8 cellular contexts compared by ENCODE assay signal in the genomic region with DNA sequence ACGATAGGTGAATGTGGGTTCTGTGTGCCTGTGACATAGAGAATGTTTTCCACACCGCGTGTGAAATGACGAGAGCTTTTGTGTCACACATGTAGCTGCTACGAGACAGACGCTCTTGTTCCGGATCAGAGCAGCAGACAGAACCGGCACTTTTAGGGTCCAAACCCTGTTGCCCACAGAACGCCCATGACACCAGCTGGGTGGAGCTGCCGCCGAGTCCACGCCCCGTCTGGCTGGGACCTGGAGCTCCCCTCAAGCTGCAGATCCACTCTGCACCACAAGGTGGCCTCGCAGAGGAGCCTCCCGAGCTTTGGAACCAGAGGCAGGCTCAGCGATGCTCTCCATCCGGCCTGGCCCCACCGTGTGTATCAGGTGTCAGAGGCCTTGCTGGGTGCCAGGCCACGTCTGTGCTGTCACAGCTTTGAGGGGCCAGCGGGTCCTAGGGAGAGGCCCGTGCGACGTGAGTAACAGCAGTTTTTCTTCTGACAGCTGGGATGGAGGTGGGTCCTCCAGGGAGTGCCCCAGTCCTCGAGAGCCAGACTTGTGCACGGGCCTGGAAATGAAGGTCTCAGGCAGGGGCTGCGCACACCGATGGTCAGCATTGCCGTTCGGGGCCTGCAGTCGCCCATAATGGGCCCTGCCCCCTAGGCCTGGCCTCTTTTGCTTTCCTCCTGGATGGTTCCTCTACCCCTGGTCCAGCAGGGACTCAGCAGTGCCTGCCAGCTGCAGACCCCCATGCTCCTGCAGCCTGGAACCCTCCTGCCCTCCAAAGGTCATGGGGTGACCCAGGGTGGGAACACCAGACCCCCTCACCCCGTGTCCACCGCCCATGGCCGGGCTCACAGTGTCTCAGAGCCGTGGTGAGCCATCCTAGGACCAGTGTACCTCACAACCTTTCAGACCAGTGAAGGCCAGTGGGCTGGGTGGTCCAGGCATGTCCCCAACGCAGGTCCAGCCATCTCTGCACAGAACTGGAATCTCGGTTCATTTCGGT. TPM values are rescaled to one million over a fixed set of nuclear protein-coding genes. Genes with fewer than 3 reads are reported as not detected.
A peak's percentile ranks its signal among the peaks of the same experiment; 100 is the strongest.
DNase-seq lines count a peak whose midpoint lies in the region; ATAC-seq and TF ChIP-seq lines count a peak whose summit lies in the region.

No MANE protein-coding gene starts in this region.

- peak; percentile 82 for ATAC-seq in GM21619 (IDR thresholded peaks at IDR 0.05; ENCODE audit: unreplicated experiment)
- ATAC-seq in activated T-cell treated with anti-CD3 and anti-CD28 coated beads, Interleukin-2, amount 50 U/mL, for 72 hours (replicated peaks in 1 of 2) = peak; percentile 93 to 94
- peak; percentile 87 to 89 for ATAC-seq in natural killer cell treated with Interleukin-12 subunit alpha and Interleukin-12 subunit beta and Interleukin-15 and Interleukin-18, amount 100 ng/mL, for 72 hours
- peak; percentile 92 to 93 for ATAC-seq in stimulated activated naive B cell treated with anti-CD40 and anti-IgM and Interleukin-4, amounts not matched to agents 10 μg/mL and 1 μg/mL and 100 μg/mL, for 72 hours (replicated peaks)

- peaks cover 14% of the 10 kb centered on the region for H3K4me1 Mint-ChIP-seq in activated T-cell treated with anti-CD3 and anti-CD28 coated beads, Interleukin-2, amount 50 U/mL, for 72 hours (ENCODE audit: low read depth)
- H3K4me1 Mint-ChIP-seq in natural killer cell treated with Interleukin-12 subunit alpha and Interleukin-12 subunit beta and Interleukin-15 and Interleukin-18, amount 100 ng/mL, for 72 hours (ENCODE audit: low read depth in 2 of 2) = peaks cover 0 to 7% of the 10 kb centered on the region in 2 donors
- peaks cover 20 to 29% of the 10 kb centered on the region in 2 donors for H3K4me1 Mint-ChIP-seq in stimulated activated naive B cell treated with anti-CD40 and anti-IgM and Interleukin-4, amounts not matched to agents 10 μg/mL and 1 μg/mL and 100 μg/mL, for 72 hours

- H3K4me3 Mint-ChIP-seq in activated T-cell treated with anti-CD3 and anti-CD28 coated beads, Interleukin-2, amount 50 U/mL, for 72 hours = peak overlapping the region; percentile 39 to 47
- no peak overlapping the region for H3K4me3 Mint-ChIP-seq in natural killer cell treated with Interleukin-12 subunit alpha and Interleukin-12 subunit beta and Interleukin-15 and Interleukin-18, amount 100 ng/mL, for 72 hours
- peak overlapping the region; percentile 50 to 54 for H3K4me3 Mint-ChIP-seq in stimulated activated naive B cell treated with anti-CD40 and anti-IgM and Interleukin-4, amounts not matched to agents 10 μg/mL and 1 μg/mL and 100 μg/mL, for 72 hours

- no peak overlapping the region for H3K27ac Mint-ChIP-seq in activated T-cell treated with anti-CD3 and anti-CD28 coated beads, Interleukin-2, amount 50 U/mL, for 72 hours
- no peak overlapping the region for H3K27ac Mint-ChIP-seq in natural killer cell treated with Interleukin-12 subunit alpha and Interleukin-12 subunit beta and Interleukin-15 and Interleukin-18, amount 100 ng/mL, for 72 hours
- H3K27ac Mint-ChIP-seq in stimulated activated naive B cell treated with anti-CD40 and anti-IgM and Interleukin-4, amounts not matched to agents 10 μg/mL and 1 μg/mL and 100 μg/mL, for 72 hours = no peak overlapping the region

- peak; percentile 82 for DNase-seq in DMS79 (lab: John Stamatoyannopoulos, UW)
- peak; percentile 71 for DNase-seq in Jurkat, Clone E6-1 (ENCODE audit: low read depth, low spot score)
- DNase-seq in activated T-cell treated with anti-CD3 and anti-CD28 coated beads, Interleukin-2, amount 50 U/mL, for 72 hours = peak; percentile 92
- DNase-seq in fibroblast of gingiva (ENCODE audit: low read depth) = peak; percentile 81
- peak; percentile 83 for DNase-seq in natural killer cell treated with Interleukin-12 subunit alpha and Interleukin-12 subunit beta and Interleukin-15 and Interleukin-18, amount 100 ng/mL, for 72 hours (ENCODE audit: low spot score)
- peak; percentile 83 for DNase-seq in stimulated activated naive B cell treated with anti-CD40 and anti-IgM and Interleukin-4, amounts not matched to agents 10 μg/mL and 1 μg/mL and 100 μg/mL, for 72 hours

- no peaks in the 10 kb centered on the region for H3K9me3 Mint-ChIP-seq in activated T-cell treated with anti-CD3 and anti-CD28 coated beads, Interleukin-2, amount 50 U/mL, for 72 hours
- no peaks in the 10 kb centered on the region for H3K9me3 Mint-ChIP-seq in natural killer cell treated with Interleukin-12 subunit alpha and Interleukin-12 subunit beta and Interleukin-15 and Interleukin-18, amount 100 ng/mL, for 72 hours
- no peaks in the 10 kb centered on the region for H3K9me3 Mint-ChIP-seq in stimulated activated naive B cell treated with anti-CD40 and anti-IgM and Interleukin-4, amounts not matched to agents 10 μg/mL and 1 μg/mL and 100 μg/mL, for 72 hours

- no peaks in the 10 kb centered on the region for H3K36me3 Mint-ChIP-seq in activated T-cell treated with anti-CD3 and anti-CD28 coated beads, Interleukin-2, amount 50 U/mL, for 72 hours (ENCODE audit: insufficient read depth in 2 of 2)
- H3K36me3 Mint-ChIP-seq in natural killer cell treated with Interleukin-12 subunit alpha and Interleukin-12 subunit beta and Interleukin-15 and Interleukin-18, amount 100 ng/mL, for 72 hours = no peaks in the 10 kb centered on the region
- no peaks in the 10 kb centered on the region for H3K36me3 Mint-ChIP-seq in stimulated activated naive B cell treated with anti-CD40 and anti-IgM and Interleukin-4, amounts not matched to agents 10 μg/mL and 1 μg/mL and 100 μg/mL, for 72 hours

- no peak overlapping the region for H3K4me3 ChIP-seq in Jurkat, Clone E6-1 (ENCODE audit: low read length)

- no peaks in the 10 kb centered on the region for H3K27me3 Mint-ChIP-seq in activated T-cell treated with anti-CD3 and anti-CD28 coated beads, Interleukin-2, amount 50 U/mL, for 72 hours (ENCODE audit: low read depth)
- H3K27me3 Mint-ChIP-seq in natural killer cell treated with Interleukin-12 subunit alpha and Interleukin-12 subunit beta and Interleukin-15 and Interleukin-18, amount 100 ng/mL, for 72 hours = peaks cover 0 to 4% of the 10 kb centered on the region in 2 donors
- H3K27me3 Mint-ChIP-seq in stimulated activated naive B cell treated with anti-CD40 and anti-IgM and Interleukin-4, amounts not matched to agents 10 μg/mL and 1 μg/mL and 100 μg/mL, for 72 hours = peaks cover 16 to 22% of the 10 kb centered on the region in 2 donors

TF ChIP-seq in PFSK-1, 5 proteins besides CTCF, POLR2A, EP300 and RAD21:
- TF ChIP-seq POLR2AphosphoS5 (IDR thresholded peaks at IDR 0.05; ENCODE audit: low read depth, low read length) (no peak), FOXP2 (optimal IDR thresholded peaks at IDR 0.05; ENCODE audit: borderline replicate concordance, extremely low read depth, extremely low read length, insufficient read depth) (peak; percentile 68)
TF ChIP-seq in PFSK-1: peak in this region for 1.

RNA-seq across cellular contexts. Expression of a gene that starts 2.5 kb away (rescaled TPM):
- polyA plus RNA-seq in Jurkat, Clone E6-1 (2012; ENCODE audit: insufficient read depth, insufficient read length) = not detected
- polyA plus RNA-seq in PFSK-1 (2012; ENCODE audit: insufficient read length, low read depth) = not detected
- total RNA-seq in activated T-cell treated with anti-CD3 and anti-CD28 coated beads, Interleukin-2, amount 50 U/mL, for 72 hours = not detected
- total RNA-seq in natural killer cell treated with Interleukin-12 subunit alpha and Interleukin-12 subunit beta and Interleukin-15 and Interleukin-18, amount 100 ng/mL, for 72 hours = not detected

RNA-seq across cellular contexts. Expression of a gene that starts 29.2 kb away (rescaled TPM):
- polyA plus RNA-seq in Jurkat, Clone E6-1 (2012; ENCODE audit: insufficient read depth, insufficient read length) = 11.0 TPM
- polyA plus RNA-seq in PFSK-1 (2012; ENCODE audit: insufficient read length, low read depth) = 3.0 TPM
- 1 to 10 TPM; 6.7 to 8.5 TPM for total RNA-seq in activated T-cell treated with anti-CD3 and anti-CD28 coated beads, Interleukin-2, amount 50 U/mL, for 72 hours
- total RNA-seq in natural killer cell treated with Interleukin-12 subunit alpha and Interleukin-12 subunit beta and Interleukin-15 and Interleukin-18, amount 100 ng/mL, for 72 hours = 1 to 10 TPM; 4.3 to 9.1 TPM

RNA-seq across cellular contexts. Expression of a gene that starts 29.3 kb away (rescaled TPM):
- polyA plus RNA-seq in Jurkat, Clone E6-1 (2012; ENCODE audit: insufficient read depth, insufficient read length) = 337 TPM
- 122 TPM for polyA plus RNA-seq in PFSK-1 (2012; ENCODE audit: insufficient read length, low read depth)
- total RNA-seq in activated T-cell treated with anti-CD3 and anti-CD28 coated beads, Interleukin-2, amount 50 U/mL, for 72 hours = 100 to 1,000 TPM; 143 to 144 TPM
- total RNA-seq in natural killer cell treated with Interleukin-12 subunit alpha and Interleukin-12 subunit beta and Interleukin-15 and Interleukin-18, amount 100 ng/mL, for 72 hours = 100 to 1,000 TPM; 121 to 130 TPM
